19 cellular contexts compared by ENCODE assay signal in the genomic region with DNA sequence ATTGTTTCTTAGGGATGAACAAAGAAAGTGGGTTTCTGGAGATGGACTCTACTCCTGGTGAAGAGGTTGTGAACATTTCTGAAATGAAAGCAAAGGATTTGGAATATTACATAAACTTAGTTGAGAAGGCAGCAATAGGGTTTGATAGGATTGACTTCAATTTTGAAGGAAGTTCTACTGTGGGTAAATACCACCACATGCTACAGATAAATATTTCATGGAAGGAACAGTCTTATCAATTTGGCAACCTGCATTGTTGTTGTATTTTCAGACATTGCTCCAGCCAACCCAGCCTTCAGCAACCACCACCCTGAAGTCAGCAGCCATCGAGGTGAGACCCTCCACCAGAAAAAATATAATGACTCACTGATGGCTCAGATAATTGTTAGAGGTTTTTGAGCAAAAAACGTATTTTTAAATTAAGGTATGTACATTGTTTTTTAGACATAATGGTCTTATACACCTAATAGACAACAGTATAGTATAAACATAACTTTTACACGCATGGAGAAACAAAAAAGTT. TPM values are rescaled to one million over a fixed set of nuclear protein-coding genes. Genes with fewer than 3 reads are reported as not detected.
DNase-seq lines count a peak whose midpoint lies in the region; ATAC-seq, FAIRE-seq and TF ChIP-seq lines count a peak whose summit lies in the region.
"Had no signal": no experiment of that assay in that cellular context is flagged by ENCODE, and none has a peak within 500 bp of the region (broad histone marks: within the 10 kb centered on the region; RNA-seq: fewer than 3 reads in every experiment).

No MANE protein-coding gene starts in this region.

- H4K20me1 ChIP-seq in K562 (replicated peaks; ENCODE audit: control insufficient read depth, insufficient read depth, low read length): no peaks in the 10 kb centered on the region

- no peak overlapping the region for H3K23ac ChIP-seq in trophoblast cell (ENCODE audit: low read length)

- H3K27ac ChIP-seq in left ventricle myocardium inferior (replicated peaks) (peak overlapping the region; percentile 1), right cardiac atrium (ENCODE audit: low read length) (no peak overlapping the region), K562 (ENCODE audit: extremely low read depth, low read depth, low read length) (no peak overlapping the region), trophoblast cell (ENCODE audit: low read depth, low read length) (no peak overlapping the region)
- H3K27ac ChIP-seq: 22Rv1, A549, BLaER1 had no signal

- intact Hi-C loops in left ventricle myocardium inferior (cut with micrococcal nuclease): no loop called here
- intact Hi-C loops in right cardiac atrium (cut with DNase I): no loop called here
- intact Hi-C loops in K562 (cut with micrococcal nuclease): loop anchor here (10.0 kb wide), 1 partner anchor 1334 kb away; no protein-coding TSS in a partner anchor

- TF ChIP-seq POLR2A in K562 (conservative IDR thresholded peaks at IDR 0.05) (no peak), erythroblast (IDR thresholded peaks at IDR 0.05; ENCODE audit: low read length) (no peak)

- TF ChIP-seq CTCF in left ventricle myocardium inferior (IDR thresholded peaks at IDR 0.05; ENCODE audit: borderline replicate concordance) (no peak), K562 (IDR thresholded peaks at IDR 0.05 in 2 of 3, conservative IDR thresholded peaks at IDR 0.05 in 1 of 3; ENCODE audit: insufficient read depth in 2 of 3, low read depth in 1 of 3, low read length in 3 of 3) (no peak)

- H3K4me2 ChIP-seq in K562 (ENCODE audit: insufficient read depth, low read length): no peak overlapping the region
- no peak overlapping the region for H3K4me2 ChIP-seq in trophoblast cell (ENCODE audit: low read length)
- H3K4me2 ChIP-seq: BLaER1 had no signal

- CTCF ChIA-PET in K562 (lab: Yijun Ruan, JAX; ENCODE audit: low intra/inter-chr PET ratio): no interaction called here

- H3K27me3 ChIP-seq in left ventricle myocardium inferior (ENCODE audit: low read depth) (no peaks in the 10 kb centered on the region), right cardiac atrium (ENCODE audit: control insufficient read depth, insufficient read depth) (no peaks in the 10 kb centered on the region), K562 (ENCODE audit: control insufficient read depth in 2 of 2, insufficient read depth in 2 of 2, low read length in 2 of 2) (no peaks in the 10 kb centered on the region), trophoblast cell (ENCODE audit: insufficient read depth, low read length) (no peaks in the 10 kb centered on the region)
- H3K27me3 ChIP-seq: BLaER1 had no signal

- H3K4me1 ChIP-seq in left ventricle myocardium inferior: peaks cover 74% of the 10 kb centered on the region
- H3K4me1 ChIP-seq in right cardiac atrium (ENCODE audit: control insufficient read depth, insufficient read depth, low read length): peaks cover 2% of the 10 kb centered on the region
- H3K4me1 ChIP-seq in K562 (replicated peaks in 1 of 2; ENCODE audit: control insufficient read depth in 2 of 2, insufficient read depth in 2 of 2, low read length in 2 of 2): peaks cover 0 to 22% of the 10 kb centered on the region in 2 experiments; a peak in 3 of 5 replicates
- H3K4me1 ChIP-seq in trophoblast cell (ENCODE audit: control insufficient read depth in 1 of 2, insufficient read depth in 2 of 2, low read length in 2 of 2): no peaks in the 10 kb centered on the region

- no peak for TF ChIP-seq EP300 in K562 (IDR thresholded peaks at IDR 0.05; ENCODE audit: low read length)

- no peak for TF ChIP-seq RAD21 in K562 (CRISPR knock-in tag; conservative IDR thresholded peaks at IDR 0.05 in 1 of 2, IDR thresholded peaks at IDR 0.05 in 1 of 2)

- no peak overlapping the region for H2BK12ac ChIP-seq in trophoblast cell (ENCODE audit: low read length)

- no peak overlapping the region for H3K4ac ChIP-seq in trophoblast cell (ENCODE audit: low read depth, low read length)

- H4K12ac ChIP-seq in trophoblast cell (ENCODE audit: low read depth, low read length): no peak overlapping the region

- H3K14ac ChIP-seq in trophoblast cell (ENCODE audit: low read length): no peak overlapping the region

- no peak overlapping the region for H2BK5ac ChIP-seq in trophoblast cell (ENCODE audit: low read depth, low read length, poor library complexity)

- H3K79me2 ChIP-seq in K562 (ENCODE audit: control insufficient read depth, insufficient read depth, low read length) (no peaks in the 10 kb centered on the region), trophoblast cell (ENCODE audit: control insufficient read depth, insufficient read depth, low read length, poor library complexity) (no peaks in the 10 kb centered on the region)

- H3K9ac ChIP-seq in K562 (ENCODE audit: insufficient read depth in 1 of 2, low read depth in 2 of 2, low read length in 2 of 2) (no peak overlapping the region), trophoblast cell (ENCODE audit: low read length) (no peak overlapping the region)
- H3K9ac ChIP-seq: BLaER1 had no signal

- peak overlapping the region; percentile 41; the same call in 1 of the 2 replicates for H2AFZ ChIP-seq in K562 (ENCODE audit: low read depth, low read length)
- no peak overlapping the region for H2AFZ ChIP-seq in trophoblast cell (ENCODE audit: insufficient read depth, low read length, poor library complexity)

- H3K9me1 ChIP-seq in K562 (ENCODE audit: control insufficient read depth, insufficient read depth, low read length): no peaks in the 10 kb centered on the region

- no peak overlapping the region for H3K18ac ChIP-seq in trophoblast cell (ENCODE audit: low read length)

- no peak overlapping the region for H4K91ac ChIP-seq in trophoblast cell (ENCODE audit: low read depth, low read length)

- FAIRE-seq in K562 (lab: Jason Lieb, UNC): no peak
- FAIRE-seq: A549, H1, HepG2 had no signal

- in situ Hi-C loops in K562 (cut with MboI): no loop called here

- WGBS in right cardiac atrium: 62% methylated on average over 3 of the region's 3 CpGs
- 18% methylated on average over 3 of the region's 3 CpGs for whole genome bisulfite sequencing in K562 (ENCODE audit: insufficient coverage, low coverage, missing lambda C conversion rate)
- no CpG with 5 or more reads among the region's 3 CpGs for WGBS in trophoblast cell (ENCODE audit: extremely low coverage, insufficient coverage, insufficient read length)

- H3K9me3 ChIP-seq in left ventricle myocardium inferior (replicated peaks) (no peaks in the 10 kb centered on the region), right cardiac atrium (ENCODE audit: control insufficient read depth, low read length) (no peaks in the 10 kb centered on the region), K562 (replicated peaks; ENCODE audit: control insufficient read depth, insufficient read depth, low read depth, low read length) (no peaks in the 10 kb centered on the region), trophoblast cell (ENCODE audit: insufficient read depth, low read depth, low read length) (no peaks in the 10 kb centered on the region)
- H3K9me3 ChIP-seq: A549, BLaER1 had no signal

- H3K4me3 ChIP-seq in left ventricle myocardium inferior (no peak overlapping the region), right cardiac atrium (ENCODE audit: low read length) (no peak overlapping the region), K562 (no peak overlapping the region), trophoblast cell (ENCODE audit: low read depth, low read length) (no peak overlapping the region)
- H3K4me3 ChIP-seq: A549, BLaER1 had no signal

- POLR2A ChIA-PET in K562 (lab: Yijun Ruan, JAX): no interaction called here

- DNase-seq in left ventricle myocardium inferior (no peak), right cardiac atrium (no peak), K562 (ENCODE audit: extremely low read depth in 1 of 4, low spot score in 3 of 4) (no peak), erythroblast (lab: John Stamatoyannopoulos, UW) (peak; percentile 10 to 29), trophoblast cell (no peak), germinal center (ENCODE audit: low spot score) (no peak)
- DNase-seq: CD4-positive, alpha-beta memory T cell; DMS79; GDM1; H9 had no signal

- peaks cover 10% of the 10 kb centered on the region for H3K36me3 ChIP-seq in left ventricle myocardium inferior
- H3K36me3 ChIP-seq in K562 (ENCODE audit: control insufficient read depth, insufficient read depth, low read length): peaks cover 5% of the 10 kb centered on the region; the same call in 1 of the 3 replicates
- H3K36me3 ChIP-seq in trophoblast cell (ENCODE audit: control insufficient read depth in 1 of 2, insufficient read depth in 2 of 2, low read length in 2 of 2): peaks cover 0 to 5% of the 10 kb centered on the region in 2 experiments

- no peak overlapping the region for H2BK120ac ChIP-seq in trophoblast cell (ENCODE audit: insufficient read depth, low read length, poor library complexity)

- no peaks in the 10 kb centered on the region for H3K79me1 ChIP-seq in trophoblast cell (ENCODE audit: low read length)

- H4K8ac ChIP-seq in trophoblast cell (ENCODE audit: low read depth, low read length): no peak overlapping the region

- BruUV-seq in K562 (replicated peaks; lab: Mats Ljungman, UMichigan): no TSS peak

- no peak for ATAC-seq in right cardiac atrium
- peak; percentile 18; the same call in 1 of the 3 replicates for ATAC-seq in K562
- ATAC-seq in GM21528 (IDR thresholded peaks at IDR 0.05; ENCODE audit: low FRiP score, unreplicated experiment): no peak
- ATAC-seq: A549, HepG2 had no signal

- H2AK5ac ChIP-seq in trophoblast cell (ENCODE audit: low read length): no peak overlapping the region

RNA-seq across cellular contexts. Expression of a gene that starts 10.0 kb away (rescaled TPM):
- 42.6 TPM for total RNA-seq in left ventricle myocardium inferior
- 10 to 100 TPM; 45.3 to 55.6 (median 47.9) TPM for total RNA-seq in right cardiac atrium
- polyA plus RNA-seq in right cardiac atrium: 53.9 TPM
- 6.0 and 21.7 TPM in 2 replicates for total RNA-seq in K562 (2011; cell fraction: chromatin; rRNA removed; ENCODE audit: low replicate concordance)
- total RNA-seq in K562 (2011; cell fraction: nucleolus; rRNA removed): 10.3 and 12.0 TPM in 2 replicates
- 11.3 and 14.8 TPM in 2 replicates for total RNA-seq in K562 (2011; cell fraction: nucleoplasm; rRNA removed)
- 16.5 and 16.9 TPM in 2 replicates for total RNA-seq in K562 (2014; rRNA removed)
- total RNA-seq in K562 (2014; rRNA removed; fragmentation: Illumina TruSeq; extraction: Trizol): 24.3 and 29.2 TPM in 2 replicates
- 22.1 and 26.2 TPM in 2 replicates for total RNA-seq in K562 (2015; rRNA removed; fragmentation: Illumina TruSeq; extraction: Trizol)
- 12.8 and 14.2 TPM in 2 replicates for total RNA-seq in K562 (2021)
- polyA plus RNA-seq in K562 (2011; rRNA removed): 21.0 and 25.8 TPM in 2 replicates
- polyA plus RNA-seq in K562 (2011; cell fraction: cytosol; rRNA removed): 10.4 and 10.6 TPM in 2 replicates
- polyA plus RNA-seq in K562 (2011; cell fraction: nucleus; rRNA removed): 5.9 and 8.2 TPM in 2 replicates
- 11.0 and 13.0 TPM in 2 replicates for polyA plus RNA-seq in K562 (2012)
- 20.9 and 22.9 TPM in 2 replicates for polyA plus RNA-seq in K562 (2014; fragmentation: Illumina TruSeq; extraction: Trizol)
- 1 to 10 TPM; 6.7 to 9.1 TPM for polyA plus RNA-seq in K562 (2014; fragmentation: Nextera tagmentation; extraction: Ambion mirVana)
- 20.5 and 25.5 TPM in 2 replicates for polyA plus RNA-seq in K562 (2014; rRNA removed)
- 12.0 and 14.8 TPM in 2 replicates for polyA minus RNA-seq in K562 (2011; rRNA and poly(A)+ RNA removed)
- 7.5 and 7.9 TPM in 2 replicates for polyA minus RNA-seq in K562 (2011; cell fraction: cytosol; rRNA and poly(A)+ RNA removed)
- 5.3 and 15.1 TPM in 2 replicates for polyA minus RNA-seq in K562 (2011; cell fraction: nucleus; rRNA and poly(A)+ RNA removed)
- polyA plus RNA-seq in trophoblast cell (2013): 15.9 and 16.2 TPM in 2 replicates

RNA-seq across cellular contexts. Expression of a gene that starts 38.9 kb away (rescaled TPM):
- total RNA-seq in left ventricle myocardium inferior (not detected), right cardiac atrium (not detected), K562 (2014; rRNA removed) (not detected in 2 replicates), K562 (2014; rRNA removed; fragmentation: Illumina TruSeq; extraction: Trizol) (not detected in 2 replicates), K562 (2015; rRNA removed; fragmentation: Illumina TruSeq; extraction: Trizol) (not detected in 2 replicates), K562 (2021) (not detected in 2 replicates)
- polyA plus RNA-seq in right cardiac atrium (not detected), K562 (2011; rRNA removed) (not detected in 2 replicates), K562 (2014; fragmentation: Illumina TruSeq; extraction: Trizol) (not detected in 2 replicates), K562 (2014; fragmentation: Nextera tagmentation; extraction: Ambion mirVana) (under 1 TPM in 1 of 2 experiments, not detected in 1; 0.07 TPM), K562 (2014; rRNA removed) (not detected in 2 replicates)
- not detected in 2 replicates for total RNA-seq in K562 (2011; cell fraction: chromatin; rRNA removed; ENCODE audit: low replicate concordance)
- total RNA-seq in K562 (2011; cell fraction: nucleolus; rRNA removed): not detected in 2 replicates
- not detected in 2 replicates for total RNA-seq in K562 (2011; cell fraction: nucleoplasm; rRNA removed)
- polyA plus RNA-seq in K562 (2011; cell fraction: cytosol; rRNA removed): not detected in 2 replicates
- not detected in 2 replicates for polyA plus RNA-seq in K562 (2011; cell fraction: nucleus; rRNA removed)
- 0.07 and 0.08 TPM in 2 replicates for polyA plus RNA-seq in K562 (2012)
- not detected in 2 replicates for polyA minus RNA-seq in K562 (2011; rRNA and poly(A)+ RNA removed)
- not detected in 2 replicates for polyA minus RNA-seq in K562 (2011; cell fraction: cytosol; rRNA and poly(A)+ RNA removed)
- polyA minus RNA-seq in K562 (2011; cell fraction: nucleus; rRNA and poly(A)+ RNA removed): not detected in 2 replicates
- not detected in 2 replicates for polyA plus RNA-seq in trophoblast cell (2013)
- total RNA-seq: CD4-positive, alpha-beta memory T cell; Daoy; H1; H9; HepG2 had no signal
- polyA plus RNA-seq: A549, AG04450, CD14-positive monocyte, H1, HepG2 had no signal

Comparison
In these comparisons a context has a peak if more than half of its experiments do, and no peak if none do; other contexts are left out.
1. DNase-seq: peak in erythroblast (2 of 2); none in left ventricle myocardium inferior (single experiment), right cardiac atrium (0 of 3), K562 (0 of 4), trophoblast cell (0 of 2) and germinal center (single experiment).